In the genomic region with DNA sequence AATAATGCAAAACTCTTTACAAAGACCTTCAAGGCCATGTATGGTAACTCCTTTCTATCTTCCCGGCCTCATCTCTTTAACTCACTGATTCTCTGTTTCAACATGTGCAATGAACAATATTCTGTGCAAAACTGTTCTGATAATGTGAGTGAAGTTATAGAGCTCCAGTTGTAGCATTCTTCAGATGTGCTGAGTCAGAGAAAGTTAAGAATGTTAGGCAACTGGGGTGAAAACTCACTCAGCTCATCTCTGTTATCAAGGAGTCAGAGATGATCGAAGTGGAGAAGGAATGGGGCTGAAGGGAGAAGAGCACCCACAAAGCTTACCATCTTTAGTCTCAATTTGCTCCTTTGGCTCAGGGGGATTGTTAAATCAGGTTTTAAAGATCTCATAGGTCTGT, we compare ENCODE assay signal across 1 cellular context.
TF ChIP-seq lines count a peak whose summit lies in the region.

No MANE protein-coding gene starts in this region.

TF ChIP-seq in SK-N-SH, 30 proteins besides CTCF, POLR2A, EP300 and RAD21 (continued from another document):
- TF ChIP-seq EZH2phosphoT487 (IDR thresholded peaks at IDR 0.05; ENCODE audit: borderline replicate concordance, low read depth) (no peak), POLR2AphosphoS5 (IDR thresholded peaks at IDR 0.05; ENCODE audit: low read depth, low read length) (no peak), FOXJ3 (CRISPR knock-in tag; IDR thresholded peaks at IDR 0.05) (no peak), SIN3A (IDR thresholded peaks at IDR 0.05; ENCODE audit: borderline replicate concordance, low read depth, low read length) (no peak)
